27 cellular contexts compared by ENCODE assay signal in the genomic region with DNA sequence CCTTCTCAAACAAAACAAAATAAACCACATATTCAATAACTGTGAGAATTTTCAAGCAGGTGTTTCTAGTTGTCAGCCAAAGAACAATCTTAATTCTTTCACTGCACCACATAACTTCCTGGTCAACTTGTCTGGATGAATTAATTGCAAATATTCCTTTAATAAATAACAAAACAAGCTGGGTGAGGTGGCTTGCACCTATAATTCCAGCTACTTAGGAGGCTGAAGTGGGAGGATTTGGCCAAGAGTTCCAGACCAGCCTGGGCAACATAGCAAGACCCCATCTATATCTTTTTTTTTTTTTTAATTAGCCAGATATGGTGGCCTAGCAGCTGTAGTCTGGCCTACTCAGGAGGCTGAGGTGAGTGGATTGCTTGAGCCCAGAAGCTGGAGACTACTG.
"Had no signal": no experiment of that assay in that cellular context is flagged by ENCODE, and none has a peak within 500 bp of the region (broad histone marks: within the 10 kb centered on the region; RNA-seq: fewer than 3 reads in every experiment).

No MANE protein-coding gene starts in this region.

- H3K4me1 Mint-ChIP-seq: naive B cell; natural killer cell; nephron progenitor cell; neural progenitor cell; stimulated activated naive B cell treated with anti-CD40 and anti-IgM and Interleukin-4, amounts not matched to agents 10 μg/mL and 1 μg/mL and 100 μg/mL, for 72 hours had no signal

- H3K4me1 ChIP-seq: neural progenitor cell, right atrium auricular region had no signal

- ATAC-seq: natural killer cell; sciatic nerve; stimulated activated naive B cell treated with anti-CD40 and anti-IgM and Interleukin-4, amounts not matched to agents 10 μg/mL and 1 μg/mL and 100 μg/mL, for 72 hours; stimulated activated naive CD8-positive, alpha-beta T cell treated with anti-CD3 and anti-CD28 coated beads, Interleukin-15, Interleukin-2, amounts not matched to agents 100 U/mL and 50 U/mL, for 24 hours; upper lobe of right lung had no signal

- H3K27ac Mint-ChIP-seq: mesothelial cell of epicardium; naive B cell; natural killer cell; nephron progenitor cell; neural progenitor cell; progenitor cell of endocrine pancreas; stimulated activated naive B cell treated with anti-CD40 and anti-IgM and Interleukin-4, amounts not matched to agents 10 μg/mL and 1 μg/mL and 100 μg/mL, for 72 hours had no signal

- H3K4me3 Mint-ChIP-seq: mesothelial cell of epicardium; naive B cell; natural killer cell; nephron progenitor cell; neural progenitor cell; stimulated activated naive B cell treated with anti-CD40 and anti-IgM and Interleukin-4, amounts not matched to agents 10 μg/mL and 1 μg/mL and 100 μg/mL, for 72 hours had no signal

- H3K9me3 Mint-ChIP-seq: mesothelial cell of epicardium; naive B cell; natural killer cell; nephron progenitor cell; neural progenitor cell; stimulated activated naive B cell treated with anti-CD40 and anti-IgM and Interleukin-4, amounts not matched to agents 10 μg/mL and 1 μg/mL and 100 μg/mL, for 72 hours had no signal

- H3K36me3 Mint-ChIP-seq: mesothelial cell of epicardium; naive B cell; natural killer cell; neural progenitor cell; stimulated activated naive B cell treated with anti-CD40 and anti-IgM and Interleukin-4, amounts not matched to agents 10 μg/mL and 1 μg/mL and 100 μg/mL, for 72 hours had no signal

- H3K9me3 ChIP-seq: left ventricle myocardium inferior, neutrophil, right atrium auricular region, stomach, testis, thyroid gland, transverse colon, upper lobe of right lung had no signal

- H3K27ac ChIP-seq: hepatocyte, left ventricle myocardium inferior, neural progenitor cell, neutrophil, right atrium auricular region, skin epidermis, stomach, testis, thyroid gland, transverse colon, upper lobe of right lung had no signal

- H3K27me3 ChIP-seq: hepatocyte, neural progenitor cell, neutrophil, right atrium auricular region, stomach, testis, thyroid gland, transverse colon, upper lobe of right lung had no signal

- H3K4me3 ChIP-seq: hepatocyte, left ventricle myocardium inferior, lung, neural progenitor cell, right atrium auricular region, skin epidermis, stomach, testis, thyroid gland, transverse colon, upper lobe of right lung had no signal

- H3K36me3 ChIP-seq: left ventricle myocardium inferior, neural progenitor cell, neutrophil, right atrium auricular region, stomach, thyroid gland, transverse colon, upper lobe of right lung had no signal

- DNase-seq: islet precursor cell; left ventricle myocardium inferior; mesendoderm; naive B cell; natural killer cell; nephron progenitor cell; occipital lobe; stimulated activated CD4-positive, alpha-beta T cell treated with anti-CD3 and anti-CD28 coated beads, Interleukin-12 subunit alpha, Interleukin-12 subunit beta, amount 100 ng/mL, for 4 hours; stimulated activated CD4-positive, alpha-beta T cell treated with anti-CD3 and anti-CD28 coated beads, Interleukin-15, amount 100 ng/mL, for 24 hours; stimulated activated CD4-positive, alpha-beta T cell treated with anti-CD3 and anti-CD28 coated beads, Interleukin-2, amount 100 ng/mL, for 24 hours; stimulated activated CD4-positive, alpha-beta T cell treated with anti-CD3 and anti-CD28 coated beads, Interleukin-4, amount 100 ng/mL, for 1 hour; stimulated activated naive B cell treated with anti-CD40 and anti-IgM and Interleukin-4, amounts not matched to agents 10 μg/mL and 1 μg/mL and 100 μg/mL, for 72 hours; stimulated activated naive CD8-positive, alpha-beta T cell treated with anti-CD3 and anti-CD28 coated beads, Interleukin-15, Interleukin-2, amounts not matched to agents 100 U/mL and 50 U/mL, for 24 hours; stomach; testis; transverse colon; upper lobe of right lung had no signal
